Comparison of ENCODE assay signal across 11 cellular contexts in the genomic region with DNA sequence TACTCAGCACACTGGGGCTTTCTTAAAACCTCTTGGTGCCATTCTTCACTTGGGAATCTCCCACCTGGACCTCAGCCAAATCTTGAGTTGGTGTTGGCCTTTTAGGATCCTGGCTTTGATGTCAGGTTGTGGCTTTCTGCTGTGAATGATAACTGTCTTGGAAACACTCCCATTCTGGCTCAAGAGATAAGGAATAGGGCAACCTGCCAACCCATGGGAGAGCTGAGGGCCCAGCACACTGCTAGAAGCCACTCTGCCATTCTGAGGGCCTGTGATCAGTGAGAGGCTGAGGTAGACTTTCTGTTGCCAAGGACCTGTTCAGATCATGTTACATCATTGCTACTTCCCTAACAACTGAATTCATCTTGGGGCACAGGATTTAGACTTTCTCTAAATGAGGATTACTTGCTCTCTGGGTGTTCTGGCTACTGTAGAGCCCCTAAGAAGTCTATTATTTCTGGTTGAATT. TPM values are rescaled to one million over a fixed set of nuclear protein-coding genes. Genes with fewer than 3 reads are reported as not detected.
DNase-seq lines count a peak whose midpoint lies in the region; ATAC-seq and TF ChIP-seq lines count a peak whose summit lies in the region.
"Had no signal": no experiment of that assay in that cellular context is flagged by ENCODE, and none has a peak within 500 bp of the region (broad histone marks: within the 10 kb centered on the region; RNA-seq: fewer than 3 reads in every experiment).

No MANE protein-coding gene starts in this region.

- H2AK5ac ChIP-seq in mesenchymal stem cell (ENCODE audit: low read length, severe bottlenecking), result peak overlapping the region; percentile 15

- H3K27ac ChIP-seq in mesenchymal stem cell (ENCODE audit: low read length, poor library complexity, severe bottlenecking) (no peak overlapping the region), GM23338 (ENCODE audit: low read depth) (no peak overlapping the region)
- H3K27ac ChIP-seq: gastrocnemius medialis, SK-N-MC had no signal

- no peaks in the 10 kb centered on the region; the same call in 1 of the 2 replicates for H4K20me1 ChIP-seq in GM23338 (replicated peaks; ENCODE audit: insufficient read depth)

- no peaks in the 10 kb centered on the region; the same call in 1 of the 2 replicates for H3F3A ChIP-seq in GM23338 (replicated peaks; ENCODE audit: low read depth)

- H3K9me3 Mint-ChIP-seq in activated T-cell treated with anti-CD3 and anti-CD28 coated beads, Interleukin-2, amount 50 U/mL, for 72 hours, result no peaks in the 10 kb centered on the region
- no peaks in the 10 kb centered on the region for H3K9me3 Mint-ChIP-seq in GM23338
- H3K9me3 Mint-ChIP-seq in type B pancreatic cell, result no peaks in the 10 kb centered on the region
- H3K9me3 Mint-ChIP-seq: CD4-positive, CD25-positive, alpha-beta regulatory T cell had no signal

- H3K79me1 ChIP-seq in mesenchymal stem cell (replicated peaks; ENCODE audit: low read length, poor library complexity, severe bottlenecking), result peaks cover 4% of the 10 kb centered on the region

- no peak overlapping the region for H3K4ac ChIP-seq in mesenchymal stem cell (ENCODE audit: low read depth in 1 of 2, low read length in 2 of 2)

- no peak overlapping the region for H3K23ac ChIP-seq in mesenchymal stem cell (ENCODE audit: low read length in 2 of 2)

- H4K8ac ChIP-seq in mesenchymal stem cell (ENCODE audit: low read length), result no peak overlapping the region

- H3K27me3 ChIP-seq in mesenchymal stem cell (ENCODE audit: control insufficient read depth in 1 of 2, insufficient read depth in 1 of 2, low read length in 2 of 2) (no peaks in the 10 kb centered on the region), GM23338 (ENCODE audit: insufficient read depth) (no peaks in the 10 kb centered on the region)
- H3K27me3 ChIP-seq: gastrocnemius medialis had no signal

- peaks cover 0 to 1% of the 10 kb centered on the region in 2 donors for H3K36me3 Mint-ChIP-seq in activated T-cell treated with anti-CD3 and anti-CD28 coated beads, Interleukin-2, amount 50 U/mL, for 72 hours (ENCODE audit: insufficient read depth in 2 of 2)
- H3K36me3 Mint-ChIP-seq in GM23338 (ENCODE audit: low read depth) (no peaks in the 10 kb centered on the region), type B pancreatic cell (peaks cover 6% of the 10 kb centered on the region)

- TF ChIP-seq CTCF in GM23338 (conservative IDR thresholded peaks at IDR 0.05; ENCODE audit: low read depth in 2 of 2) (no peak), type B pancreatic cell (conservative IDR thresholded peaks at IDR 0.05) (no peak)

- no peaks in the 10 kb centered on the region for H3K27me3 Mint-ChIP-seq in activated T-cell treated with anti-CD3 and anti-CD28 coated beads, Interleukin-2, amount 50 U/mL, for 72 hours (ENCODE audit: low read depth)
- H3K27me3 Mint-ChIP-seq in GM23338 (ENCODE audit: insufficient read depth, low read depth, poor library complexity) (peaks cover 6% of the 10 kb centered on the region), type B pancreatic cell (no peaks in the 10 kb centered on the region)
- H3K27me3 Mint-ChIP-seq: CD4-positive, CD25-positive, alpha-beta regulatory T cell had no signal

- H3K4me3 Mint-ChIP-seq in activated T-cell treated with anti-CD3 and anti-CD28 coated beads, Interleukin-2, amount 50 U/mL, for 72 hours, result peak overlapping the region; percentile 41 to 74
- no peak overlapping the region for H3K4me3 Mint-ChIP-seq in GM23338
- no peak overlapping the region for H3K4me3 Mint-ChIP-seq in type B pancreatic cell
- H3K4me3 Mint-ChIP-seq: CD4-positive, CD25-positive, alpha-beta regulatory T cell had no signal

- no peaks in the 10 kb centered on the region for H3K9me3 ChIP-seq in mesenchymal stem cell (ENCODE audit: control insufficient read depth, low read length)
- H3K9me3 ChIP-seq: gastrocnemius medialis had no signal

- H3K18ac ChIP-seq in mesenchymal stem cell (ENCODE audit: low read depth in 1 of 2, low read length in 2 of 2), result no peak overlapping the region

- no peak overlapping the region for H4K91ac ChIP-seq in mesenchymal stem cell (ENCODE audit: low read length)

- no peak overlapping the region for H2BK12ac ChIP-seq in mesenchymal stem cell (ENCODE audit: low read length in 2 of 2)

- no peaks in the 10 kb centered on the region for H3K79me2 ChIP-seq in GM23338 (replicated peaks; ENCODE audit: insufficient read depth)

- H2AFZ ChIP-seq in mesenchymal stem cell (ENCODE audit: low read depth, low read length), result no peak overlapping the region
- no peak overlapping the region for H2AFZ ChIP-seq in GM23338

- H3K4me1 ChIP-seq in mesenchymal stem cell (ENCODE audit: control insufficient read depth, insufficient read depth, low read depth, low read length) (peaks cover 9% of the 10 kb centered on the region), GM23338 (ENCODE audit: insufficient read depth) (0 out of 2 replicates have a peak, but pooled peaks cover 3% of the 10 kb centered on the region)

- H3K36me3 ChIP-seq in mesenchymal stem cell (ENCODE audit: control insufficient read depth in 1 of 2, insufficient read depth in 2 of 2, low read depth in 1 of 2, low read length in 2 of 2) (peaks cover 11 to 26% of the 10 kb centered on the region in 2 experiments), GM23338 (ENCODE audit: insufficient read depth) (no peaks in the 10 kb centered on the region)
- H3K36me3 ChIP-seq: gastrocnemius medialis had no signal

- no peak overlapping the region for H2BK120ac ChIP-seq in mesenchymal stem cell (ENCODE audit: low read depth, low read length)

- H3K27ac Mint-ChIP-seq in activated T-cell treated with anti-CD3 and anti-CD28 coated beads, Interleukin-2, amount 50 U/mL, for 72 hours, result no peak overlapping the region
- no peak overlapping the region for H3K27ac Mint-ChIP-seq in GM23338
- H3K27ac Mint-ChIP-seq in type B pancreatic cell, result no peak overlapping the region
- H3K27ac Mint-ChIP-seq: CD4-positive, CD25-positive, alpha-beta regulatory T cell had no signal

- no peak overlapping the region for H2BK5ac ChIP-seq in mesenchymal stem cell (ENCODE audit: low read depth, low read length, poor library complexity, severe bottlenecking)

- H3K4me2 ChIP-seq in mesenchymal stem cell (ENCODE audit: low read length, poor library complexity, severe bottlenecking), result no peak overlapping the region
- no peak overlapping the region for H3K4me2 ChIP-seq in GM23338

- peaks cover 30% of the 10 kb centered on the region for H3K4me1 Mint-ChIP-seq in activated T-cell treated with anti-CD3 and anti-CD28 coated beads, Interleukin-2, amount 50 U/mL, for 72 hours (ENCODE audit: low read depth)
- peaks cover 5% of the 10 kb centered on the region; the same call in 2 of the 3 replicates for H3K4me1 Mint-ChIP-seq in GM23338
- H3K4me1 Mint-ChIP-seq in type B pancreatic cell (ENCODE audit: unreplicated experiment), result peaks cover 14% of the 10 kb centered on the region
- H3K4me1 Mint-ChIP-seq: CD4-positive, CD25-positive, alpha-beta regulatory T cell had no signal

- ATAC-seq in activated T-cell treated with anti-CD3 and anti-CD28 coated beads, Interleukin-2, amount 50 U/mL, for 72 hours (replicated peaks in 1 of 2), result peak; percentile 52 to 55
- ATAC-seq in HG03097 (IDR thresholded peaks at IDR 0.05; ENCODE audit: low FRiP score, unreplicated experiment), result peak; percentile 27
- ATAC-seq in GM23338, result no peak; the same call in 2 of the 3 replicates

- DNase-seq in activated T-cell treated with anti-CD3 and anti-CD28 coated beads, Interleukin-2, amount 50 U/mL, for 72 hours, result no peak
- no peak for DNase-seq in activated T-cell treated with anti-CD3 and anti-CD28 coated beads, Interleukin-2, amount 50 U/mL, for 1 hour
- DNase-seq in OCI-M2 (lab: John Stamatoyannopoulos, UW; ENCODE audit: unreplicated experiment) (peak; percentile 33), mesenchymal stem cell (no peak), RPMI8226 (no peak), GM23338 (ENCODE audit: low spot score) (no peak), type B pancreatic cell (ENCODE audit: extremely low spot score, unreplicated experiment) (no peak)
- DNase-seq: gastrocnemius medialis had no signal

- no peak overlapping the region for H3K4me3 ChIP-seq in mesenchymal stem cell (ENCODE audit: insufficient read depth in 1 of 2, low read depth in 1 of 2, low read length in 2 of 2)
- no peak overlapping the region for H3K4me3 ChIP-seq in GM23338
- H3K4me3 ChIP-seq: gastrocnemius medialis, SK-N-MC had no signal

- no peak overlapping the region for H3K9ac ChIP-seq in mesenchymal stem cell (ENCODE audit: low read length)

- no peak overlapping the region for H2BK15ac ChIP-seq in mesenchymal stem cell (ENCODE audit: low read depth, poor library complexity, severe bottlenecking)

- H3K14ac ChIP-seq in mesenchymal stem cell (ENCODE audit: low read length in 2 of 2), result no peak overlapping the region

- H3K9me2 ChIP-seq in GM23338 (ENCODE audit: insufficient read depth), result no peaks in the 10 kb centered on the region

RNA-seq across cellular contexts. Expression of a gene that starts 45.8 kb away (rescaled TPM):
- under 1 TPM; 0.51 to 0.77 TPM for total RNA-seq in activated T-cell treated with anti-CD3 and anti-CD28 coated beads, Interleukin-2, amount 50 U/mL, for 72 hours
- 2.3 TPM for polyA plus RNA-seq in mesenchymal stem cell (2013, experiment 1 of 2)
- polyA plus RNA-seq in mesenchymal stem cell (2013, experiment 2 of 2), result 2.4 TPM
- 5.4 and 7.1 TPM in 2 replicates for total RNA-seq in GM23338 (2014; rRNA removed; shearing (Covaris generic))
- 2.0 and 2.3 TPM in 2 replicates for polyA plus RNA-seq in GM23338 (2016; fragmentation: Nextera tagmentation; extraction: Ambion mirVana)
- 16.3 and 21.1 TPM in 2 replicates for total RNA-seq in type B pancreatic cell (ENCODE audit: low replicate concordance)
- total RNA-seq: CD4-positive, CD25-positive, alpha-beta regulatory T cell had no signal

RNA-seq across cellular contexts. Expression of a gene that starts 48.4 kb away (rescaled TPM):
- total RNA-seq in activated T-cell treated with anti-CD3 and anti-CD28 coated beads, Interleukin-2, amount 50 U/mL, for 72 hours, result 10 to 100 TPM; 23.7 to 28.0 TPM
- 86.9 TPM for polyA plus RNA-seq in mesenchymal stem cell (2013, experiment 1 of 2)
- polyA plus RNA-seq in mesenchymal stem cell (2013, experiment 2 of 2), result 95.0 TPM
- 43.0 and 48.6 TPM in 2 replicates for total RNA-seq in GM23338 (2014; rRNA removed; shearing (Covaris generic))
- 22.3 and 23.7 TPM in 2 replicates for polyA plus RNA-seq in GM23338 (2016; fragmentation: Nextera tagmentation; extraction: Ambion mirVana)
- total RNA-seq in type B pancreatic cell (ENCODE audit: low replicate concordance), result 61.8 and 110 TPM in 2 replicates

Comparison
In these comparisons a context has a peak if more than half of its experiments do, and no peak if none do; other contexts are left out.
1. H3K4me3 Mint-ChIP-seq: peak in activated T-cell treated with anti-CD3 and anti-CD28 coated beads, Interleukin-2, amount 50 U/mL, for 72 hours (2 of 2); none in GM23338 (single experiment) and type B pancreatic cell (single experiment).